9 cellular contexts compared by ENCODE assay signal in genomic region chr1:206050655-206051235, GRCh38. TPM values are rescaled to one million over a fixed set of nuclear protein-coding genes. Genes with fewer than 3 reads are reported as not detected.
DNase-seq lines count a peak whose midpoint lies in the region; ATAC-seq and TF ChIP-seq lines count a peak whose summit lies in the region.
"Had no signal": no experiment of that assay in that cellular context is flagged by ENCODE, and none has a peak within 500 bp of the region (broad histone marks: within the 10 kb centered on the region; RNA-seq: fewer than 3 reads in every experiment).

No MANE protein-coding gene starts in this region.

- peak; percentile 13 to 57 (median 28) for DNase-seq in stimulated activated CD4-positive, alpha-beta T cell treated with anti-CD3 and anti-CD28 coated beads, TNF-alpha, amount 100 ng/mL, for 24 hours (ENCODE audit: low read depth in 3 of 3)
- DNase-seq in RWPE1 (ENCODE audit: low spot score): no peak
- DNase-seq in cardiac septum (ENCODE audit: low spot score): no peak
- no peak for DNase-seq in GM03348 (ENCODE audit: low spot score)

- ATAC-seq in GM18867 (IDR thresholded peaks at IDR 0.05; ENCODE audit: unreplicated experiment): peak; percentile 82
- ATAC-seq in HG02938 (IDR thresholded peaks at IDR 0.05; ENCODE audit: unreplicated experiment): peak; percentile 71
- ATAC-seq: Panc1 had no signal

- H3K9me3 ChIP-seq in OCI-LY3 (ENCODE audit: insufficient read depth, low read length): no peaks in the 10 kb centered on the region

- H3K9me3 Mint-ChIP-seq in activated naive CD8-positive, alpha-beta T cell (ENCODE audit: low read depth): no peaks in the 10 kb centered on the region

- H4K20me1 ChIP-seq in OCI-LY3 (ENCODE audit: insufficient read depth, low read length): no peaks in the 10 kb centered on the region

- POLR2A ChIA-PET in RWPE1 (lab: Yijun Ruan, JAX; ENCODE audit: low non-redundant PET): no interaction called here

- H3K36me3 ChIP-seq in OCI-LY3 (replicated peaks; ENCODE audit: low read depth, low read length): peaks cover 45% of the 10 kb centered on the region

- H3K4me1 ChIP-seq in OCI-LY3 (ENCODE audit: low read length): peaks cover 62% of the 10 kb centered on the region

- no peaks in the 10 kb centered on the region for H3K36me3 Mint-ChIP-seq in activated naive CD8-positive, alpha-beta T cell

- CTCF ChIA-PET in RWPE1 (lab: Yijun Ruan, JAX): no interaction called here

- peak overlapping the region; percentile 84 for H3K4me2 ChIP-seq in OCI-LY3 (ENCODE audit: low read length)

- H3K4me3 Mint-ChIP-seq in activated naive CD8-positive, alpha-beta T cell: peak overlapping the region; percentile 63

- intact Hi-C loops in cardiac septum (cut with DNase I): no loop called here

- no peak overlapping the region for H2AFZ ChIP-seq in OCI-LY3 (ENCODE audit: low read depth, low read length)

- peak overlapping the region; percentile 96 for H3K27ac ChIP-seq in OCI-LY3 (ENCODE audit: low read length)
- no peak overlapping the region for H3K27ac ChIP-seq in RWPE1

- peak overlapping the region; percentile 75 for H3K4me3 ChIP-seq in OCI-LY3 (ENCODE audit: low read length)

- no peaks in the 10 kb centered on the region for H3K27me3 ChIP-seq in OCI-LY3 (ENCODE audit: low read depth, low read length)

- peaks cover 86% of the 10 kb centered on the region for H3K79me2 ChIP-seq in OCI-LY3 (ENCODE audit: low read length)

- TF ChIP-seq CTCF in OCI-LY3 (IDR thresholded peaks at IDR 0.05; ENCODE audit: low read depth, low read length): peak; percentile 23
- no peak for TF ChIP-seq CTCF in RWPE1 (conservative IDR thresholded peaks at IDR 0.05; ENCODE audit: low read depth)

- peaks cover 32% of the 10 kb centered on the region for H3K4me1 Mint-ChIP-seq in activated naive CD8-positive, alpha-beta T cell (ENCODE audit: low read depth)

- H3K27ac Mint-ChIP-seq in activated naive CD8-positive, alpha-beta T cell: peak overlapping the region; percentile 86

- H3K27me3 Mint-ChIP-seq in activated naive CD8-positive, alpha-beta T cell: no peaks in the 10 kb centered on the region

- peak overlapping the region; percentile 98 for H3K9ac ChIP-seq in OCI-LY3 (ENCODE audit: low read length)

RNA-seq across cellular contexts. Expression of gene RHEX, which starts 2.2 kb away (rescaled TPM):
- 0.24 TPM for total RNA-seq in cardiac septum

RNA-seq across cellular contexts. Expression of gene CTSE, which starts 27.1 kb away (rescaled TPM):
- total RNA-seq in cardiac septum: not detected

RNA-seq across cellular contexts. Expression of gene RAB7B, which starts 47.5 kb away (rescaled TPM):
- 2.1 TPM for total RNA-seq in cardiac septum

Comparison
In these comparisons a context has a peak if more than half of its experiments do, and no peak if none do; other contexts are left out.
1. DNase-seq: peak in stimulated activated CD4-positive, alpha-beta T cell treated with anti-CD3 and anti-CD28 coated beads, TNF-alpha, amount 100 ng/mL, for 24 hours (3 of 3); none in RWPE1 (single experiment), cardiac septum (single experiment) and GM03348 (single experiment).